In the genomic region with DNA sequence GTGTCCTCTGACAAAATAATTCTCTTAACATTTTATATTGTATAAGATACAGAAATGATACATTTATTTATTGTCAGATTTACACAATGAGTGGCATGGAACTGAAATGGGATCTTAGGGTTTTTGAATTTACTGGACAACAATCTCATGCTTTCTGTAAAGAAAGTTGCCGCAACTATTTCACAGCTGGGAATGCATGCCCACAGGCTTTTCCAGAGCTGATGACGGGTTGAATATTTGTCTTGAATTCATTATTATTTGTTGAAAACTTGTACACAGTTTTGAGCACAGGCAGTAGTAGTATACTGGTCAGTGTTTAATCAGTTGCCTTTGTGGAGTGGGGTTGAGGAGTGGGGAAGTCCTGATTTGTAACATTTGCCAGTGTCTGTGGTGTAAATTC, we compare ENCODE assay signal across 1 cellular context.
TF ChIP-seq lines count a peak whose summit lies in the region.

No MANE protein-coding gene starts in this region.

TF ChIP-seq in GM12878, 131 proteins besides CTCF, POLR2A, EP300 and RAD21:
- TF ChIP-seq JUND (IDR thresholded peaks at IDR 0.05; ENCODE audit: low read depth, low read length) (no peak), HCFC1 (IDR thresholded peaks at IDR 0.05; ENCODE audit: low read length) (no peak), YY1 (IDR thresholded peaks at IDR 0.05; ENCODE audit: low read depth, low read length) (no peak), ATF3 (IDR thresholded peaks at IDR 0.05; ENCODE audit: borderline replicate concordance, extremely low read depth, low read depth, low read length) (no peak), NFYA (IDR thresholded peaks at IDR 0.05; ENCODE audit: borderline replicate concordance, low read depth, low read length) (no peak), ATF7 (IDR thresholded peaks at IDR 0.05; ENCODE audit: low read depth) (no peak)
- TF ChIP-seq, protein P1, sequence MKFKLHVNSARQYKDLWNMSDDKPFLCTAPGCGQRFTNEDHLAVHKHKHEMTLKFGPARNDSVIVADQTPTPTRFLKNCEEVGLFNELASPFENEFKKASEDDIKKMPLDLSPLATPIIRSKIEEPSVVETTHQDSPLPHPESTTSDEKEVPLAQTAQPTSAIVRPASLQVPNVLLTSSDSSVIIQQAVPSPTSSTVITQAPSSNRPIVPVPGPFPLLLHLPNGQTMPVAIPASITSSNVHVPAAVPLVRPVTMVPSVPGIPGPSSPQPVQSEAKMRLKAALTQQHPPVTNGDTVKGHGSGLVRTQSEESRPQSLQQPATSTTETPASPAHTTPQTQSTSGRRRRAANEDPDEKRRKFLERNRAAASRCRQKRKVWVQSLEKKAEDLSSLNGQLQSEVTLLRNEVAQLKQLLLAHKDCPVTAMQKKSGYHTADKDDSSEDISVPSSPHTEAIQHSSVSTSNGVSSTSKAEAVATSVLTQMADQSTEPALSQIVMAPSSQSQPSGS (IDR thresholded peaks at IDR 0.05; ENCODE audit: low read length), result no peak
